In genomic region chr2:237944302-237944701, GRCh38 we compare ENCODE assay signal across 1 cellular context.
TF ChIP-seq lines count a peak whose summit lies in the region.

No MANE protein-coding gene starts in this region.

TF ChIP-seq in HCT116, 20 proteins besides CTCF, POLR2A, EP300 and RAD21:
- TF ChIP-seq FOSL1 (IDR thresholded peaks at IDR 0.05; ENCODE audit: low read depth) (no peak), JUND (IDR thresholded peaks at IDR 0.05) (no peak), REST (IDR thresholded peaks at IDR 0.05; ENCODE audit: low read depth) (no peak)
TF ChIP-seq in HCT116: peak in this region for 0.
